ENCODE assay signal across 14 cellular contexts in the genomic region with DNA sequence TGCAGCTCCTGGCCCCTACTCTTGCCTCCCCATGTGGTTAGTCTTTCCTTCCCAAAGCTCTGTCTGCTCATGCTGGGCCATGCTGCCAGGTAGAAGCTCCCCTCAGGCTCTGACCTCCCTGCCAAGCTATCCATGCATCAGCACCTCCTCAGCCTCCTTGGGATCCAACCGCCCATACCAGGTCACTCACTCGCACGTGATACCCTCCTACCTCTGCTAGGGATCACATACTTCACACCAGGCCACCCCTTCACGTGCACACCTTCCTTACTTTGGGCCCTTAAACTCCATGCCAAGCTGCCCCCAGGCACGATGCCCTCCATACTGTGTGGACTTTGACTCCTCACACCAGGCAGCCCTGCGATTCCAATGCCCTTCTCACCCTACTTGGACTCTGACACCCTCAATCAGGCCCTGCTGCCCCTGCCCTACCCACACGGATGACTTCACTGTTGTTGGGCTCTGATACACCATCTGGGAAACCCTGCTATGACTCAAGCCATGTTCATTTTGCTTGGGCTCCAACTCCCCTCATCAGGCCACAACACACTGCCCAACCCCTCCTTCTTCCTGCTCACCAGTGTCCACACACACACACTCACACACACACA. TPM values are rescaled to one million over a fixed set of nuclear protein-coding genes. Genes with fewer than 3 reads are reported as not detected.
DNase-seq lines count a peak whose midpoint lies in the region; ATAC-seq and TF ChIP-seq lines count a peak whose summit lies in the region.
"Had no signal": no experiment of that assay in that cellular context is flagged by ENCODE, and none has a peak within 500 bp of the region (broad histone marks: within the 10 kb centered on the region; RNA-seq: fewer than 3 reads in every experiment).

No MANE protein-coding gene starts in this region.

- no peak overlapping the region for H3K27ac ChIP-seq in osteoblast (ENCODE audit: low read depth, low read length)
- H3K27ac ChIP-seq: heart left ventricle, neural progenitor cell had no signal

- no peaks in the 10 kb centered on the region for H3K79me2 ChIP-seq in osteoblast (ENCODE audit: insufficient read depth, low read length)

- no peak overlapping the region for H2AFZ ChIP-seq in osteoblast (ENCODE audit: low read length)
- H2AFZ ChIP-seq: neural progenitor cell had no signal

- peaks cover 3% of the 10 kb centered on the region for H3K4me1 ChIP-seq in osteoblast (ENCODE audit: insufficient read depth, low read length)
- H3K4me1 ChIP-seq: heart left ventricle, neural progenitor cell had no signal

- H3K36me3 ChIP-seq in osteoblast (ENCODE audit: insufficient read depth, low read length): peaks cover 15% of the 10 kb centered on the region

- no peak for ATAC-seq in GM19324 (IDR thresholded peaks at IDR 0.05; ENCODE audit: low FRiP score, unreplicated experiment)

- H3K9me3 ChIP-seq in osteoblast (ENCODE audit: low read depth, low read length): peaks cover 3% of the 10 kb centered on the region

- no peaks in the 10 kb centered on the region for H4K20me1 ChIP-seq in osteoblast (ENCODE audit: insufficient read depth, low read length)

- H3K4me2 ChIP-seq in osteoblast (ENCODE audit: insufficient read depth, low read length): no peak overlapping the region
- H3K4me2 ChIP-seq: neural progenitor cell had no signal

- peak; percentile 37 for DNase-seq in H4 (ENCODE audit: low spot score)
- peak; percentile 22 for DNase-seq in SW480 (ENCODE audit: low spot score)
- peak; percentile 31 for DNase-seq in fibroblast of the aortic adventitia (ENCODE audit: low read depth)
- peak; percentile 69 for DNase-seq in osteoblast (ENCODE audit: insufficient read length, low spot score, missing footprints)
- DNase-seq in NCI-H2196 (lab: John Stamatoyannopoulos, UW; ENCODE audit: unreplicated experiment): no peak
- no peak for DNase-seq in SW 1271 (lab: John Stamatoyannopoulos, UW)
- no peak for DNase-seq in occipital lobe (lab: John Stamatoyannopoulos, UW)
- DNase-seq: activated CD4-positive, alpha-beta T cell treated with anti-CD3 and anti-CD28 coated beads for 1 hour; CD4-positive, alpha-beta T cell; heart left ventricle; NCI-H2081; substantia nigra had no signal

- H3K4me3 ChIP-seq in fibroblast of the aortic adventitia (ENCODE audit: low read depth, low read length) (no peak overlapping the region), osteoblast (ENCODE audit: insufficient read depth, low read length) (no peak overlapping the region)
- H3K4me3 ChIP-seq: heart left ventricle, neural progenitor cell had no signal

- no peaks in the 10 kb centered on the region for H3K27me3 ChIP-seq in osteoblast (ENCODE audit: insufficient read depth, low read length)
- H3K27me3 ChIP-seq: heart left ventricle, neural progenitor cell had no signal

- TF ChIP-seq CTCF in fibroblast of the aortic adventitia (IDR thresholded peaks at IDR 0.05; ENCODE audit: insufficient read depth, low read length): no peak
- TF ChIP-seq CTCF in osteoblast (IDR thresholded peaks at IDR 0.05; ENCODE audit: extremely low read depth, low read depth, low read length): no peak

RNA-seq across cellular contexts. Expression of a gene that starts 34.1 kb away (rescaled TPM):
- total RNA-seq in H4 (2014; rRNA removed; shearing (Covaris generic)): 0.21 TPM in 1 of 2 replicates, not detected in the other
- total RNA-seq in fibroblast of the aortic adventitia (ENCODE audit: low replicate concordance): 2.6 and 8.8 TPM in 2 replicates
- 5.9 and 6.2 TPM in 2 replicates for total RNA-seq in osteoblast
- 47.3 TPM for total RNA-seq in occipital lobe

RNA-seq across cellular contexts. Expression of a gene that starts 40.3 kb away (rescaled TPM):
- 452 and 554 TPM in 2 replicates for total RNA-seq in H4 (2014; rRNA removed; shearing (Covaris generic))
- total RNA-seq in fibroblast of the aortic adventitia (ENCODE audit: low replicate concordance) (76.0 and 88.4 TPM in 2 replicates), osteoblast (55.1 and 62.6 TPM in 2 replicates), occipital lobe (10.6 TPM)

Comparison
In these comparisons a context has a peak if more than half of its experiments do, and no peak if none do; other contexts are left out.
1. DNase-seq: peak in H4 (single experiment), SW480 (single experiment), fibroblast of the aortic adventitia (single experiment) and osteoblast (single experiment); none in NCI-H2196 (single experiment), SW 1271 (0 of 2) and occipital lobe (single experiment).